ENCODE assay signal across 24 cellular contexts in the genomic region with DNA sequence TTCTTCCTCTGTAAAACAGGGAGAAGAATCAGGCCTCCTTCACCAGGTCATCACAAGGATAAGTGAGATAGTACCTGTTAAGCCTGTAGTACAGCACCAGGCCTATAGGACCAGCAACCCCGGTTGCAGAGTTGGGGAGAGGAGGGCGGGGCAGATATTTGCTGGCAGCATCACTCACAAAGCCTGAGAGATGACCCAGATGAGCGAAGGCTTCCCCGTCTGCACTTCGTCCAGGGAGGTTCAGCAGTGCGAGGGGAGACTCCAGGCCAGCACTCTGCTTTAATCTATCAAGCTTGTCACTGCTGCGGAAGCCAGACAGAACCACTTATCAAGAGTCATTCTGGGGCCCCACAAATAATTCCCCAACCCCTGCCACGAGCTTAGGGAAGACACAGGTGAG. TPM values are rescaled to one million over a fixed set of nuclear protein-coding genes. Genes with fewer than 3 reads are reported as not detected.
A peak's percentile ranks its signal among the peaks of the same experiment; 100 is the strongest.
DNase-seq lines count a peak whose midpoint lies in the region; ATAC-seq and TF ChIP-seq lines count a peak whose summit lies in the region.
"Had no signal": no experiment of that assay in that cellular context is flagged by ENCODE, and none has a peak within 500 bp of the region (broad histone marks: within the 10 kb centered on the region; RNA-seq: fewer than 3 reads in every experiment).

No MANE protein-coding gene starts in this region.

- peak; percentile 74 for ATAC-seq in SK-N-SH treated with all-trans-retinoic acid at 6 μM for 48 hours
- no peak for ATAC-seq in GM19023 (IDR thresholded peaks at IDR 0.05; ENCODE audit: unreplicated experiment)
- ATAC-seq: stimulated activated naive CD8-positive, alpha-beta T cell treated with anti-CD3 and anti-CD28 coated beads, Interleukin-15, Interleukin-2, amounts not matched to agents 100 U/mL and 50 U/mL, for 24 hours had no signal

- no peaks in the 10 kb centered on the region for H3K27me3 ChIP-seq in H7 (ENCODE audit: control insufficient read depth, insufficient read depth, low read length)
- H3K27me3 ChIP-seq: cardiac muscle cell, neutrophil, spleen, thyroid gland had no signal

- H3K36me3 ChIP-seq in H7 (replicated peaks; ENCODE audit: control insufficient read depth, insufficient read depth, low read length), result no peaks in the 10 kb centered on the region
- H3K36me3 ChIP-seq: cardiac muscle cell, heart left ventricle, neutrophil, spleen, thyroid gland had no signal

- DNase-seq in H7, result peak; percentile 35
- DNase-seq in iPS-NIHi7 (ENCODE audit: extremely low spot score), result peak; percentile 34
- DNase-seq in retina, result peak; percentile 23
- DNase-seq in HPDE6-E6E7 (ENCODE audit: extremely low spot score), result no peak
- DNase-seq in activated CD4-positive, CD25-positive, alpha-beta regulatory T cell (lab: John Stamatoyannopoulos, UW), result no peak
- DNase-seq in stimulated activated naive CD4-positive, alpha-beta T cell (lab: John Stamatoyannopoulos, UW), result no peak
- DNase-seq: activated CD4-positive, alpha-beta T cell treated with anti-CD3 and anti-CD28 coated beads for 48 hours; activated naive CD4-positive, alpha-beta T cell treated with anti-CD3 and anti-CD28 coated beads, Interleukin-2, amount 50 U/mL, for 16 hours; anterior cingulate cortex; CD8-positive, alpha-beta memory T cell; dermis blood vessel endothelial cell; DMS53; heart left ventricle; NCI-H1436 treated with DMSO at 0.1 percent for 48 hours; NCI-H69; Right ventricle myocardium superior; spleen; stimulated activated CD4-positive, alpha-beta T cell treated with anti-CD3 and anti-CD28 coated beads, Interleukin-4, amount 100 ng/mL, for 1 hour; stimulated activated naive CD8-positive, alpha-beta T cell treated with anti-CD3 and anti-CD28 coated beads, Interleukin-15, Interleukin-2, amounts not matched to agents 100 U/mL and 50 U/mL, for 24 hours; thyroid gland had no signal

- H3K4me3 ChIP-seq in H7 (ENCODE audit: insufficient read depth, low read depth, low read length), result no peak overlapping the region
- H3K4me3 ChIP-seq: cardiac muscle cell, heart left ventricle, spleen, thyroid gland had no signal

TF ChIP-seq in SK-N-SH treated with all-trans-retinoic acid at 6 μM for 48 hours, 23 proteins besides CTCF, POLR2A, EP300 and RAD21:
- TF ChIP-seq ZFP3 (CRISPR knock-in tag; IDR thresholded peaks at IDR 0.05) (no peak), TCF4 (CRISPR knock-in tag; IDR thresholded peaks at IDR 0.05; ENCODE audit: borderline replicate concordance) (peak; percentile 44; the same call in 1 of the 2 replicates), ZC3H10 (CRISPR knock-in tag; IDR thresholded peaks at IDR 0.05) (no peak), SNAI2 (CRISPR knock-in tag; IDR thresholded peaks at IDR 0.05) (no peak)

RNA-seq across cellular contexts. Expression of gene RBBP6, which starts 15.8 kb away (rescaled TPM):
- total RNA-seq in H7 (2014; rRNA removed; shearing (Covaris generic)), result 29.8 and 39.1 TPM in 2 replicates

Comparison
In these comparisons a context has a peak if more than half of its experiments do, and no peak if none do; other contexts are left out.
1. DNase-seq: peak in H7 (single experiment), iPS-NIHi7 (single experiment) and retina (single experiment); none in HPDE6-E6E7 (single experiment), activated CD4-positive, CD25-positive, alpha-beta regulatory T cell (0 of 4) and stimulated activated naive CD4-positive, alpha-beta T cell (0 of 6).